In genomic region chr1:23868848-23869450, GRCh38 we compare ENCODE assay signal across 8 cellular contexts. TPM values are rescaled to one million over a fixed set of nuclear protein-coding genes. Genes with fewer than 3 reads are reported as not detected.
A peak's percentile ranks its signal among the peaks of the same experiment; 100 is the strongest.
DNase-seq lines count a peak whose midpoint lies in the region; ATAC-seq, FAIRE-seq and TF ChIP-seq lines count a peak whose summit lies in the region.

No MANE protein-coding gene starts in this region.

- POLR2A ChIA-PET in Caco-2 (lab: Charles Lee) = no interaction called here

- no peak for FAIRE-seq in RCC 7860 (lab: Jason Lieb, UNC)

- H3K27ac ChIP-seq in breast epithelium (peak overlapping the region; percentile 27 to 65), muscle layer of duodenum (ENCODE audit: low read length) (peak overlapping the region; percentile 34)

- peaks cover 10% of the 10 kb centered on the region for H3K36me3 Mint-ChIP-seq in Caco-2 (ENCODE audit: insufficient read depth, unreplicated experiment)
- H3K36me3 Mint-ChIP-seq in IgD-negative memory B cell = peaks cover 7% of the 10 kb centered on the region

- H3K9me3 ChIP-seq in Caco-2 = no peaks in the 10 kb centered on the region
- no peaks in the 10 kb centered on the region for H3K9me3 ChIP-seq in breast epithelium
- H3K9me3 ChIP-seq in muscle layer of duodenum (ENCODE audit: control insufficient read depth in 1 of 2, low read length in 2 of 2) = no peaks in the 10 kb centered on the region

- no peak for ATAC-seq in GM19351 (IDR thresholded peaks at IDR 0.05; ENCODE audit: unreplicated experiment)
- ATAC-seq in GM18519 (IDR thresholded peaks at IDR 0.05; ENCODE audit: low FRiP score, unreplicated experiment) = no peak

- intact Hi-C loops in Caco-2 (cut with micrococcal nuclease; ENCODE audit: unreplicated experiment) (loop anchor here (1.0 to 5.0 kb wide), 3 partner anchors 48 to 92 kb away; partner anchors contain the start of gene PITHD1), breast epithelium (cut with DNase I; ENCODE audit: low total_unique reads) (no loop called here)

- no TSS peak for BruUV-seq in Caco-2 (replicated peaks; lab: Mats Ljungman, UMichigan)

- H3K27ac Mint-ChIP-seq in Caco-2 (ENCODE audit: unreplicated experiment) (peak overlapping the region; percentile 81), IgD-negative memory B cell (peak overlapping the region; percentile 79 to 94 (median 87))

- H3K4me3 ChIP-seq in Caco-2 (ENCODE audit: low read depth, low read length) (peak overlapping the region; percentile 56), breast epithelium (peak overlapping the region; percentile 70 to 82 (median 79)), muscle layer of duodenum (ENCODE audit: low read depth in 1 of 2, low read length in 2 of 2) (peak overlapping the region; percentile 74 to 91)

- H3K4me1 Mint-ChIP-seq in Caco-2 (ENCODE audit: low read depth, unreplicated experiment) (peaks cover 8% of the 10 kb centered on the region), IgD-negative memory B cell (peaks cover 25 to 29% (median 26%) of the 10 kb centered on the region in 3 donors)

- DNase-seq in Caco-2 = no peak
- DNase-seq in breast epithelium (ENCODE audit: low spot score in 2 of 2) = no peak
- no peak for DNase-seq in RCC 7860 (ENCODE audit: low spot score)
- DNase-seq in mucosa of gallbladder (ENCODE audit: low spot score) = no peak

- H3K27me3 Mint-ChIP-seq in Caco-2 (ENCODE audit: insufficient read depth, unreplicated experiment) (no peaks in the 10 kb centered on the region), IgD-negative memory B cell (no peaks in the 10 kb centered on the region)

- CTCF ChIA-PET in Caco-2 (lab: Charles Lee) = interaction anchor here (0.7 to 1.5 kb wide), 4 partner anchors 48 to 1896 kb away, joined by 3 to 6 read pairs (median 5); no protein-coding TSS in a partner anchor

- no peaks in the 10 kb centered on the region for H3K27me3 ChIP-seq in Caco-2 (replicated peaks; ENCODE audit: control insufficient read depth, insufficient read depth, low read length)
- no peaks in the 10 kb centered on the region for H3K27me3 ChIP-seq in breast epithelium
- H3K27me3 ChIP-seq in muscle layer of duodenum (ENCODE audit: low read depth, low read length) = no peaks in the 10 kb centered on the region

- H3K4me3 Mint-ChIP-seq in Caco-2 (ENCODE audit: unreplicated experiment) (peak overlapping the region; percentile 82), IgD-negative memory B cell (peak overlapping the region; percentile 85 to 92 (median 90))

- H3K4me1 ChIP-seq in Caco-2 (0 out of 2 replicates have a peak, but pooled peaks cover 3% of the 10 kb centered on the region), breast epithelium (no peaks in the 10 kb centered on the region), muscle layer of duodenum (ENCODE audit: control insufficient read depth in 1 of 2, insufficient read depth in 2 of 2, low read length in 2 of 2) (peaks cover 0 to 9% of the 10 kb centered on the region in 2 donors)

- H3K9me3 Mint-ChIP-seq in Caco-2 (ENCODE audit: unreplicated experiment) (no peaks in the 10 kb centered on the region), IgD-negative memory B cell (no peaks in the 10 kb centered on the region)

- no peak for TF ChIP-seq POLR2A in breast epithelium (IDR thresholded peaks at IDR 0.05)

- TF ChIP-seq CTCF in Caco-2 (IDR thresholded peaks at IDR 0.05; ENCODE audit: insufficient read depth in 1 of 2, low read depth in 1 of 2, low read length in 1 of 2, severe bottlenecking in 1 of 2, unreplicated experiment in 1 of 2) = no peak
- TF ChIP-seq CTCF in breast epithelium (IDR thresholded peaks at IDR 0.05) = no peak

- H3K36me3 ChIP-seq in Caco-2 (ENCODE audit: control insufficient read depth, insufficient read depth, low read length) (no peaks in the 10 kb centered on the region), breast epithelium (no peaks in the 10 kb centered on the region), muscle layer of duodenum (ENCODE audit: control insufficient read depth in 1 of 2, insufficient read depth in 2 of 2, low read length in 2 of 2) (peaks cover 2 to 7% of the 10 kb centered on the region in 2 donors)

RNA-seq across cellular contexts. Expression of gene FUCA1, which starts 0.9 kb away (rescaled TPM):
- total RNA-seq in Caco-2 (2022) (21.3 and 25.5 TPM in 2 replicates), breast epithelium (10 to 100 TPM; 26.9 to 45.3 (median 44.2) TPM), mucosa of gallbladder (65.9 TPM)
- polyA plus RNA-seq in IgD-negative memory B cell = 14.7 TPM

RNA-seq across cellular contexts. Expression of gene HMGCL, which starts 43.7 kb away (rescaled TPM):
- total RNA-seq in Caco-2 (2022) = 18.3 and 19.4 TPM in 2 replicates
- polyA plus RNA-seq in IgD-negative memory B cell = 28.3 TPM
- total RNA-seq in breast epithelium = 10 to 100 TPM; 31.7 to 42.4 (median 39.0) TPM
- total RNA-seq in mucosa of gallbladder = 57.6 TPM

RNA-seq across cellular contexts. Expression of gene CNR2, which starts 44.2 kb away (rescaled TPM):
- not detected in 2 replicates for total RNA-seq in Caco-2 (2022)
- polyA plus RNA-seq in IgD-negative memory B cell = 52.1 TPM
- under 1 TPM in 1 of 3 donors, not detected in 2; under 0.01 TPM for total RNA-seq in breast epithelium
- total RNA-seq in mucosa of gallbladder = 0.03 TPM
